ENCODE assay signal across 16 cellular contexts in genomic region chr13:36904219-36904618, GRCh38. TPM values are rescaled to one million over a fixed set of nuclear protein-coding genes. Genes with fewer than 3 reads are reported as not detected.
DNase-seq lines count a peak whose midpoint lies in the region; FAIRE-seq and TF ChIP-seq lines count a peak whose summit lies in the region.
"Had no signal": no experiment of that assay in that cellular context is flagged by ENCODE, and none has a peak within 500 bp of the region (broad histone marks: within the 10 kb centered on the region; RNA-seq: fewer than 3 reads in every experiment).

No MANE protein-coding gene starts in this region.

- no peaks in the 10 kb centered on the region for H3K9me3 Mint-ChIP-seq in immature natural killer cell

- no peak for TF ChIP-seq CTCF in stomach (IDR thresholded peaks at IDR 0.05)

- no peak for TF ChIP-seq POLR2A in stomach (IDR thresholded peaks at IDR 0.05)

- H3K9me3 ChIP-seq in stomach = peaks cover 0 to 4% (median 0%) of the 10 kb centered on the region in 4 donors

- H3K4me3 Mint-ChIP-seq in immature natural killer cell = no peak overlapping the region

- no peak overlapping the region for H3K4me3 ChIP-seq in stomach
- H3K4me3 ChIP-seq: BLaER1 treated with 17β-estradiol and CSF1 and Interleukin-3, amounts not matched to agents 10 nM and 100 nM; coronary artery had no signal

- H3K36me3 Mint-ChIP-seq in immature natural killer cell = no peaks in the 10 kb centered on the region

- H3K27ac ChIP-seq in stomach = no peak overlapping the region
- H3K27ac ChIP-seq: BLaER1 treated with 17β-estradiol and CSF1 and Interleukin-3, amounts not matched to agents 10 nM and 100 nM; coronary artery; epithelial cell of prostate had no signal

- no peak for TF ChIP-seq EP300 in stomach (IDR thresholded peaks at IDR 0.05)

- 54 to 60% (median 58%) methylated on average over 7 of the region's 7 CpGs for WGBS in stomach, 5 donors

- H3K4me1 Mint-ChIP-seq in immature natural killer cell = no peaks in the 10 kb centered on the region

- H3K36me3 ChIP-seq in stomach = peaks cover 0 to 5% (median 2%) of the 10 kb centered on the region in 4 donors
- H3K36me3 ChIP-seq: BLaER1 treated with 17β-estradiol and CSF1 and Interleukin-3, amounts not matched to agents 10 nM and 100 nM had no signal

- no peaks in the 10 kb centered on the region for H3K27me3 ChIP-seq in stomach
- H3K27me3 ChIP-seq: BLaER1 treated with 17β-estradiol and CSF1 and Interleukin-3, amounts not matched to agents 10 nM and 100 nM had no signal

- no peak overlapping the region for H3K27ac Mint-ChIP-seq in immature natural killer cell

- intact Hi-C loops in stomach (cut with DNase I; ENCODE audit: low total_unique reads) = no loop called here

- no peak for FAIRE-seq in RCC 7860 (lab: Jason Lieb, UNC)
- FAIRE-seq: astrocyte, GM12891, keratinocyte had no signal

- H3K4me1 ChIP-seq in stomach = peaks cover 0 to 12% (median 0%) of the 10 kb centered on the region in 4 donors

- H3K27me3 Mint-ChIP-seq in immature natural killer cell (ENCODE audit: low read depth in 3 of 3) = peaks cover 5 to 15% (median 7%) of the 10 kb centered on the region in 3 donors

- DNase-seq in NCI-H1092 (lab: John Stamatoyannopoulos, UW) = peak; percentile 97
- peak; percentile 100 for DNase-seq in NCI-H2107 treated with DMSO at 0.1 percent for 48 hours (lab: John Stamatoyannopoulos, UW; ENCODE audit: unreplicated experiment)
- peak; percentile 91 for DNase-seq in NCI-H774 (lab: John Stamatoyannopoulos, UW)
- peak; percentile 69 for DNase-seq in retina
- no peak for DNase-seq in immature natural killer cell
- DNase-seq in RCC 7860 (ENCODE audit: low spot score) = no peak
- DNase-seq in stomach = no peak
- DNase-seq: activated gamma-delta T cell, Kasumi-1 had no signal

RNA-seq across cellular contexts. Expression of gene SMAD9, which starts 15.8 kb away (rescaled TPM):
- polyA plus RNA-seq in immature natural killer cell (under 1 TPM in 1 of 3 donors, not detected in 2; 0.07 TPM), stomach (1 to 10 TPM; 1.6 to 5.0 (median 4.2) TPM)
- 10 to 100 TPM in 4 of 5 donors, 1 to 10 TPM in 1; 4.7 to 21.5 (median 11.6) TPM for total RNA-seq in stomach
- total RNA-seq: activated CD8-positive, alpha-beta memory T cell treated with anti-CD3 and anti-CD28 coated beads for 36 hours had no signal

Comparison
In these comparisons a context has a peak if more than half of its experiments do, and no peak if none do; other contexts are left out.
1. DNase-seq: peak in NCI-H1092 (single experiment), NCI-H2107 treated with DMSO at 0.1 percent for 48 hours (single experiment), NCI-H774 (single experiment) and retina (single experiment); none in immature natural killer cell (0 of 3), RCC 7860 (single experiment) and stomach (single experiment).